8 cellular contexts compared by ENCODE assay signal in genomic region chr10:93893646-93894515, GRCh38. TPM values are rescaled to one million over a fixed set of nuclear protein-coding genes. Genes with fewer than 3 reads are reported as not detected.
DNase-seq lines count a peak whose midpoint lies in the region; ATAC-seq and TF ChIP-seq lines count a peak whose summit lies in the region.

Gene SLC35G1, plus strand, starts transcription at chr10:93893978. Its CDS starts 56 bp downstream, at chr10:93894034.

- peak within 1 kb of the TSS; percentile 45 for H3K9ac ChIP-seq in rectal smooth muscle tissue (ENCODE audit: low read length)

- TF ChIP-seq CTCF in GM10248 (IDR thresholded peaks at IDR 0.05; ENCODE audit: control extremely low read depth, extremely low read depth, low read depth, missing control alignments) (no peak), adrenal gland (IDR thresholded peaks at IDR 0.05) (no peak)

- ATAC-seq in T-cell (replicated peaks in 1 of 4) = peak; percentile 94 to 96 (median 95)
- ATAC-seq in right cardiac atrium = peak; percentile 96 to 98
- peak; percentile 92 for ATAC-seq in aorta (ENCODE audit: low FRiP score)

- H3K27me3 Mint-ChIP-seq in T-cell = peaks cover 3 to 5% of the 10 kb centered on the region in 2 donors

- peak within 1 kb of the TSS; percentile 61 for H3K4me3 ChIP-seq in HAP-1
- peak within 1 kb of the TSS; percentile 74 for H3K4me3 ChIP-seq in MG63
- H3K4me3 ChIP-seq in adrenal gland = peak within 1 kb of the TSS; percentile 19 to 90 (median 58)
- H3K4me3 ChIP-seq in right cardiac atrium (ENCODE audit: low read length) = peak within 1 kb of the TSS; percentile 56
- peak within 1 kb of the TSS; percentile 67 for H3K4me3 ChIP-seq in rectal smooth muscle tissue (ENCODE audit: low read length)
- H3K4me3 ChIP-seq in aorta (ENCODE audit: low read length in 2 of 2) = peak within 1 kb of the TSS; percentile 16 to 59

- WGBS in adrenal gland, 4 donors = 0 to 1% (median 1%) methylated on average over 12 to 82 of the region's 82 CpGs
- under 1% methylated on average over 82 of the region's 82 CpGs for WGBS in right cardiac atrium
- 1% methylated on average over 66 to 82 of the region's 82 CpGs for WGBS in aorta, 2 donors

- H3K27ac ChIP-seq in adrenal gland = peak within 1 kb of the TSS in 3 of 5 donors; percentile 13 to 66 (median 17)
- H3K27ac ChIP-seq in right cardiac atrium (ENCODE audit: low read length) = peak within 1 kb of the TSS; percentile 40
- peak within 1 kb of the TSS; percentile 11 for H3K27ac ChIP-seq in rectal smooth muscle tissue (ENCODE audit: low read depth, low read length)
- H3K27ac ChIP-seq in aorta (ENCODE audit: low read depth in 1 of 2, low read length in 2 of 2) = no peak within 1 kb of the TSS

- CTCF ChIA-PET in GM10248 (lab: Yijun Ruan, JAX) = interaction anchor here (1.2 to 2.7 kb wide), 5 partner anchors 9 to 23 kb away, joined by 3 to 6 read pairs (median 4); no protein-coding TSS in a partner anchor
- CTCF ChIA-PET in T-cell (lab: Charles Lee) = interaction anchor here (0.5 to 1.4 kb wide), 4 partner anchors 10 to 22 kb away, joined by 3 to 5 read pairs (median 3); no protein-coding TSS in a partner anchor

- H3K36me3 Mint-ChIP-seq in T-cell = peaks cover 8% of the 10 kb centered on the region

- H3K27ac Mint-ChIP-seq in T-cell = peak within 1 kb of the TSS in 1 of 2 donors; percentile 81

- no peaks in the 10 kb centered on the region for H3K9me3 Mint-ChIP-seq in T-cell

- H3K36me3 ChIP-seq in HAP-1 (replicated peaks) (peaks cover 10% of the 10 kb centered on the region), MG63 (peaks cover 7% of the 10 kb centered on the region; the same call in 1 of the 2 replicates), adrenal gland (replicated peaks in 1 of 2) (no peaks in the 10 kb centered on the region), rectal smooth muscle tissue (ENCODE audit: control insufficient read depth, insufficient read depth, low read length) (no peaks in the 10 kb centered on the region), aorta (ENCODE audit: control insufficient read depth in 1 of 2, insufficient read depth in 2 of 2, low read length in 1 of 2) (no peaks in the 10 kb centered on the region)

- H3K27me3 ChIP-seq in HAP-1 (ENCODE audit: low read depth) (no peaks in the 10 kb centered on the region), MG63 (no peaks in the 10 kb centered on the region), adrenal gland (no peaks in the 10 kb centered on the region), right cardiac atrium (ENCODE audit: control insufficient read depth, insufficient read depth) (no peaks in the 10 kb centered on the region), rectal smooth muscle tissue (ENCODE audit: control insufficient read depth, insufficient read depth, low read length) (no peaks in the 10 kb centered on the region), aorta (ENCODE audit: control insufficient read depth in 1 of 2, insufficient read depth in 2 of 2, low read length in 1 of 2) (no peaks in the 10 kb centered on the region)

- H3K9me3 ChIP-seq in HAP-1 (no peaks in the 10 kb centered on the region), MG63 (no peaks in the 10 kb centered on the region), adrenal gland (replicated peaks in 1 of 3) (no peaks in the 10 kb centered on the region), right cardiac atrium (ENCODE audit: control insufficient read depth, low read length) (no peaks in the 10 kb centered on the region), aorta (ENCODE audit: control insufficient read depth, low read length) (no peaks in the 10 kb centered on the region)

- H3K4me1 ChIP-seq in HAP-1 (peaks cover 14% of the 10 kb centered on the region), adrenal gland (replicated peaks in 1 of 2) (peaks cover 0 to 4% of the 10 kb centered on the region in 2 donors), right cardiac atrium (ENCODE audit: control insufficient read depth, insufficient read depth, low read length) (peaks cover 6% of the 10 kb centered on the region), rectal smooth muscle tissue (ENCODE audit: control insufficient read depth, insufficient read depth, low read length) (no peaks in the 10 kb centered on the region), aorta (ENCODE audit: control insufficient read depth in 1 of 2, insufficient read depth in 2 of 2, low read length in 2 of 2) (no peaks in the 10 kb centered on the region)

- H3K4me3 Mint-ChIP-seq in T-cell = peak within 1 kb of the TSS; percentile 82 to 84 (median 83)

- peak; percentile 93 for DNase-seq in GM10248 (ENCODE audit: extremely low spot score)
- DNase-seq in HAP-1 (ENCODE audit: low spot score in 2 of 2) = peak; percentile 56 to 81
- DNase-seq in MG63 = peak; percentile 74
- peak; percentile 22 to 74 (median 58) for DNase-seq in T-cell
- peak; percentile 50 to 76 (median 62) for DNase-seq in adrenal gland
- peak; percentile 72 to 90 (median 89) for DNase-seq in right cardiac atrium
- DNase-seq in aorta = peak; percentile 75 to 89

- POLR2A ChIA-PET in GM10248 (lab: Yijun Ruan, JAX) (no interaction called here), T-cell (lab: Charles Lee) (interaction anchor here in 1 of 2 donors (0.7 kb wide), 1 partner anchor 1279 kb away, joined by 11 read pairs; no protein-coding TSS in a partner anchor)

- in situ Hi-C loops in HAP-1 (cut with MboI; ENCODE audit: low sequenced_read_pairs) = no loop called here

- intact Hi-C loops in adrenal gland (cut with DNase I) = no loop called here
- intact Hi-C loops in right cardiac atrium (cut with DNase I) = no loop called here
- intact Hi-C loops in aorta (cut with DNase I) = no loop called here

- peak; percentile 49 to 70 for TF ChIP-seq POLR2A in adrenal gland (IDR thresholded peaks at IDR 0.05)

- H3K4me1 Mint-ChIP-seq in T-cell = peaks cover 41 to 42% (median 41%) of the 10 kb centered on the region in 3 donors

RNA-seq across cellular contexts. Expression of gene SLC35G1, which starts in this region (rescaled TPM):
- 1.6 and 4.6 TPM in 2 replicates for total RNA-seq in MG63 (2014; rRNA removed; shearing (Covaris generic); ENCODE audit: low replicate concordance)
- total RNA-seq in T-cell (1 to 10 TPM; 4.8 to 6.0 (median 5.3) TPM), adrenal gland (1 to 10 TPM; 1.1 to 3.9 (median 2.9) TPM), right cardiac atrium (1 to 10 TPM; 4.4 to 6.3 (median 5.3) TPM), aorta (1 to 10 TPM; 1.5 to 3.3 TPM)
- polyA plus RNA-seq in adrenal gland (1 to 10 TPM; 1.8 to 6.9 (median 2.7) TPM), right cardiac atrium (3.8 TPM), aorta (10 to 100 TPM in 1 of 2 donors, under 1 TPM in 1; 0.82 to 14.5 TPM)

Comparison
In these comparisons a context has a peak if more than half of its experiments do, and no peak if none do; other contexts are left out.
1. H3K27ac ChIP-seq: peak in adrenal gland (3 of 5), right cardiac atrium (single experiment) and rectal smooth muscle tissue (single experiment); none in aorta (0 of 2).
2. Peak in every context shown above with its lines, with median percentiles within 50 percentile points of each other: DNase-seq, H3K4me3 ChIP-seq and ATAC-seq.